2 cellular contexts compared by ENCODE assay signal in the genomic region with DNA sequence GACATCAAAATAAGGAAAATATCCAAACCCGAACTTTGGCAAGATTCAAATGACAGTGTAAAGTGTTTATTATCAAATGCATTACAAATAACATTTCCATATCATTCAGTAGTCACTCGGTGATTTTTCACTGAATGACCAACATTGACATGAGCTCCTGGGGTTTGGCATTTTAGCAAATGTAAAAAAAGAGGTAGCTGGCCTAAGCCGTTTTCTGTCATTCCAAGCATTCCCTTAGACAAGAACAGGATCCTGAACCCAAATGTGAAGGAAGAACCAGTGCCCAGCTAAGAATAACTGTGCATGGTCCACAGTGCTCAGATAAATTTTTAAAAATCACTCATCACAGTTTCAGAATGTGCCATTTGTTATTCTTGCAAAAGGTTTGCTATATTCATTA.
TF ChIP-seq lines count a peak whose summit lies in the region.

No MANE protein-coding gene starts in this region.

TF ChIP-seq in GM23338, 12 proteins besides CTCF, POLR2A, EP300 and RAD21 (continues in another document):
- TF ChIP-seq, protein P1, sequence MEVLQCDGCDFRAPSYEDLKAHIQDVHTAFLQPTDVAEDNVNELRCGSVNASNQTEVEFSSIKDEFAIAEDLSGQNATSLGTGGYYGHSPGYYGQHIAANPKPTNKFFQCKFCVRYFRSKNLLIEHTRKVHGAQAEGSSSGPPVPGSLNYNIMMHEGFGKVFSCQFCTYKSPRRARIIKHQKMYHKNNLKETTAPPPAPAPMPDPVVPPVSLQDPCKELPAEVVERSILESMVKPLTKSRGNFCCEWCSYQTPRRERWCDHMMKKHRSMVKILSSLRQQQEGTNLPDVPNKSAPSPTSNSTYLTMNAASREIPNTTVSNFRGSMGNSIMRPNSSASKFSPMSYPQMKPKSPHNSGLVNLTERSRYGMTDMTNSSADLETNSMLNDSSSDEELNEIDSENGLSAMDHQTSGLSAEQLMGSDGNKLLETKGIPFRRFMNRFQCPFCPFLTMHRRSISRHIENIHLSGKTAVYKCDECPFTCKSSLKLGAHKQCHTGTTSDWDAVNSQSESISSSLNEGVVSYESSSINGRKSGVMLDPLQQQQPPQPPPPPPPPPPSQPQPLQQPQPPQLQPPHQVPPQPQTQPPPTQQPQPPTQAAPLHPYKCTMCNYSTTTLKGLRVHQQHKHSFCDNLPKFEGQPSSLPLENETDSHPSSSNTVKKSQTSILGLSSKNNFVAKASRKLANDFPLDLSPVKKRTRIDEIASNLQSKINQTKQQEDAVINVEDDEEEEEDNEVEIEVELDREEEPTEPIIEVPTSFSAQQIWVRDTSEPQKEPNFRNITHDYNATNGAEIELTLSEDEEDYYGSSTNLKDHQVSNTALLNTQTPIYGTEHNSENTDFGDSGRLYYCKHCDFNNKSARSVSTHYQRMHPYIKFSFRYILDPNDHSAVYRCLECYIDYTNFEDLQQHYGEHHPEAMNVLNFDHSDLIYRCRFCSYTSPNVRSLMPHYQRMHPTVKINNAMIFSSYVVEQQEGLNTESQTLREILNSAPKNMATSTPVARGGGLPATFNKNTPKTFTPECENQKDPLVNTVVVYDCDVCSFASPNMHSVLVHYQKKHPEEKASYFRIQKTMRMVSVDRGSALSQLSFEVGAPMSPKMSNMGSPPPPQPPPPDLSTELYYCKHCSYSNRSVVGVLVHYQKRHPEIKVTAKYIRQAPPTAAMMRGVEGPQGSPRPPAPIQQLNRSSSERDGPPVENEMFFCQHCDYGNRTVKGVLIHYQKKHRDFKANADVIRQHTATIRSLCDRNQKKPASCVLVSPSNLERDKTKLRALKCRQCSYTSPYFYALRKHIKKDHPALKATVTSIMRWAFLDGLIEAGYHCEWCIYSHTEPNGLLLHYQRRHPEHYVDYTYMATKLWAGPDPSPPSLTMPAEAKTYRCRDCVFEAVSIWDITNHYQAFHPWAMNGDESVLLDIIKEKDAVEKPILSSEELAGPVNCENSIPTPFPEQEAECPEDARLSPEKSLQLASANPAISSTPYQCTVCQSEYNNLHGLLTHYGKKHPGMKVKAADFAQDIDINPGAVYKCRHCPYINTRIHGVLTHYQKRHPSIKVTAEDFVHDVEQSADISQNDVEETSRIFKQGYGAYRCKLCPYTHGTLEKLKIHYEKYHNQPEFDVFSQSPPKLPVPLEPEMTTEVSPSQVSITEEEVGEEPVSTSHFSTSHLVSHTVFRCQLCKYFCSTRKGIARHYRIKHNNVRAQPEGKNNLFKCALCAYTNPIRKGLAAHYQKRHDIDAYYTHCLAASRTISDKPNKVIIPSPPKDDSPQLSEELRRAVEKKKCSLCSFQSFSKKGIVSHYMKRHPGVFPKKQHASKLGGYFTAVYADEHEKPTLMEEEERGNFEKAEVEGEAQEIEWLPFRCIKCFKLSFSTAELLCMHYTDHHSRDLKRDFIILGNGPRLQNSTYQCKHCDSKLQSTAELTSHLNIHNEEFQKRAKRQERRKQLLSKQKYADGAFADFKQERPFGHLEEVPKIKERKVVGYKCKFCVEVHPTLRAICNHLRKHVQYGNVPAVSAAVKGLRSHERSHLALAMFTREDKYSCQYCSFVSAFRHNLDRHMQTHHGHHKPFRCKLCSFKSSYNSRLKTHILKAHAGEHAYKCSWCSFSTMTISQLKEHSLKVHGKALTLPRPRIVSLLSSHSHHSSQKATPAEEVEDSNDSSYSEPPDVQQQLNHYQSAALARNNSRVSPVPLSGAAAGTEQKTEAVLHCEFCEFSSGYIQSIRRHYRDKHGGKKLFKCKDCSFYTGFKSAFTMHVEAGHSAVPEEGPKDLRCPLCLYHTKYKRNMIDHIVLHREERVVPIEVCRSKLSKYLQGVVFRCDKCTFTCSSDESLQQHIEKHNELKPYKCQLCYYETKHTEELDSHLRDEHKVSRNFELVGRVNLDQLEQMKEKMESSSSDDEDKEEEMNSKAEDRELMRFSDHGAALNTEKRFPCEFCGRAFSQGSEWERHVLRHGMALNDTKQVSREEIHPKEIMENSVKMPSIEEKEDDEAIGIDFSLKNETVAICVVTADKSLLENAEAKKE (CRISPR knock-in tag; IDR thresholded peaks at IDR 0.05), result no peak
- no peak for TF ChIP-seq EZH2phosphoT487 (IDR thresholded peaks at IDR 0.05; ENCODE audit: unreplicated experiment)
- TF ChIP-seq ZNF331 (CRISPR knock-in tag; IDR thresholded peaks at IDR 0.05; ENCODE audit: low read depth), result no peak
- no peak for TF ChIP-seq POLR2AphosphoS5 (IDR thresholded peaks at IDR 0.05; ENCODE audit: low read depth)
- no peak for TF ChIP-seq ZNF114 (CRISPR knock-in tag; IDR thresholded peaks at IDR 0.05)
- TF ChIP-seq EZH2 (IDR thresholded peaks at IDR 0.05; ENCODE audit: low read depth, unreplicated experiment), result no peak
- no peak for TF ChIP-seq JUNB (IDR thresholded peaks at IDR 0.05; ENCODE audit: unreplicated experiment)
- TF ChIP-seq NANOG (IDR thresholded peaks at IDR 0.05; ENCODE audit: borderline replicate concordance), result no peak
- no peak for TF ChIP-seq CREB1 (CRISPR knock-in tag; IDR thresholded peaks at IDR 0.05; ENCODE audit: low read depth)
- TF ChIP-seq STAT1 (IDR thresholded peaks at IDR 0.05; ENCODE audit: unreplicated experiment), result no peak
- TF ChIP-seq, protein P2, sequence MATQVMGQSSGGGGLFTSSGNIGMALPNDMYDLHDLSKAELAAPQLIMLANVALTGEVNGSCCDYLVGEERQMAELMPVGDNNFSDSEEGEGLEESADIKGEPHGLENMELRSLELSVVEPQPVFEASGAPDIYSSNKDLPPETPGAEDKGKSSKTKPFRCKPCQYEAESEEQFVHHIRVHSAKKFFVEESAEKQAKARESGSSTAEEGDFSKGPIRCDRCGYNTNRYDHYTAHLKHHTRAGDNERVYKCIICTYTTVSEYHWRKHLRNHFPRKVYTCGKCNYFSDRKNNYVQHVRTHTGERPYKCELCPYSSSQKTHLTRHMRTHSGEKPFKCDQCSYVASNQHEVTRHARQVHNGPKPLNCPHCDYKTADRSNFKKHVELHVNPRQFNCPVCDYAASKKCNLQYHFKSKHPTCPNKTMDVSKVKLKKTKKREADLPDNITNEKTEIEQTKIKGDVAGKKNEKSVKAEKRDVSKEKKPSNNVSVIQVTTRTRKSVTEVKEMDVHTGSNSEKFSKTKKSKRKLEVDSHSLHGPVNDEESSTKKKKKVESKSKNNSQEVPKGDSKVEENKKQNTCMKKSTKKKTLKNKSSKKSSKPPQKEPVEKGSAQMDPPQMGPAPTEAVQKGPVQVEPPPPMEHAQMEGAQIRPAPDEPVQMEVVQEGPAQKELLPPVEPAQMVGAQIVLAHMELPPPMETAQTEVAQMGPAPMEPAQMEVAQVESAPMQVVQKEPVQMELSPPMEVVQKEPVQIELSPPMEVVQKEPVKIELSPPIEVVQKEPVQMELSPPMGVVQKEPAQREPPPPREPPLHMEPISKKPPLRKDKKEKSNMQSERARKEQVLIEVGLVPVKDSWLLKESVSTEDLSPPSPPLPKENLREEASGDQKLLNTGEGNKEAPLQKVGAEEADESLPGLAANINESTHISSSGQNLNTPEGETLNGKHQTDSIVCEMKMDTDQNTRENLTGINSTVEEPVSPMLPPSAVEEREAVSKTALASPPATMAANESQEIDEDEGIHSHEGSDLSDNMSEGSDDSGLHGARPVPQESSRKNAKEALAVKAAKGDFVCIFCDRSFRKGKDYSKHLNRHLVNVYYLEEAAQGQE (IDR thresholded peaks at IDR 0.05; ENCODE audit: unreplicated experiment), result no peak

TF ChIP-seq in WTC11, 78 proteins besides CTCF, POLR2A, EP300 and RAD21 (continued from another document):
- TF ChIP-seq, protein P3, sequence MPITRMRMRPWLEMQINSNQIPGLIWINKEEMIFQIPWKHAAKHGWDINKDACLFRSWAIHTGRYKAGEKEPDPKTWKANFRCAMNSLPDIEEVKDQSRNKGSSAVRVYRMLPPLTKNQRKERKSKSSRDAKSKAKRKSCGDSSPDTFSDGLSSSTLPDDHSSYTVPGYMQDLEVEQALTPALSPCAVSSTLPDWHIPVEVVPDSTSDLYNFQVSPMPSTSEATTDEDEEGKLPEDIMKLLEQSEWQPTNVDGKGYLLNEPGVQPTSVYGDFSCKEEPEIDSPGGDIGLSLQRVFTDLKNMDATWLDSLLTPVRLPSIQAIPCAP (CRISPR knock-in tag; IDR thresholded peaks at IDR 0.05), result no peak
- TF ChIP-seq, protein P4, sequence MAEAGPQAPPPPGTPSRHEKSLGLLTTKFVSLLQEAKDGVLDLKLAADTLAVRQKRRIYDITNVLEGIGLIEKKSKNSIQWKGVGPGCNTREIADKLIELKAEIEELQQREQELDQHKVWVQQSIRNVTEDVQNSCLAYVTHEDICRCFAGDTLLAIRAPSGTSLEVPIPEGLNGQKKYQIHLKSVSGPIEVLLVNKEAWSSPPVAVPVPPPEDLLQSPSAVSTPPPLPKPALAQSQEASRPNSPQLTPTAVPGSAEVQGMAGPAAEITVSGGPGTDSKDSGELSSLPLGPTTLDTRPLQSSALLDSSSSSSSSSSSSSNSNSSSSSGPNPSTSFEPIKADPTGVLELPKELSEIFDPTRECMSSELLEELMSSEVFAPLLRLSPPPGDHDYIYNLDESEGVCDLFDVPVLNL (CRISPR knock-in tag; IDR thresholded peaks at IDR 0.05; ENCODE audit: borderline replicate concordance, low read depth), result no peak
- TF ChIP-seq ZNF232 (CRISPR knock-in tag; IDR thresholded peaks at IDR 0.05) (no peak), ELF4 (CRISPR knock-in tag; IDR thresholded peaks at IDR 0.05; ENCODE audit: low read depth) (no peak), ATF1 (CRISPR knock-in tag; IDR thresholded peaks at IDR 0.05) (no peak), PRRX2 (CRISPR knock-in tag; IDR thresholded peaks at IDR 0.05) (no peak), ZNF263 (CRISPR knock-in tag; IDR thresholded peaks at IDR 0.05; ENCODE audit: low read depth) (no peak), NFYB (CRISPR knock-in tag; conservative IDR thresholded peaks at IDR 0.05; ENCODE audit: low read depth) (no peak)
- TF ChIP-seq, protein P5, sequence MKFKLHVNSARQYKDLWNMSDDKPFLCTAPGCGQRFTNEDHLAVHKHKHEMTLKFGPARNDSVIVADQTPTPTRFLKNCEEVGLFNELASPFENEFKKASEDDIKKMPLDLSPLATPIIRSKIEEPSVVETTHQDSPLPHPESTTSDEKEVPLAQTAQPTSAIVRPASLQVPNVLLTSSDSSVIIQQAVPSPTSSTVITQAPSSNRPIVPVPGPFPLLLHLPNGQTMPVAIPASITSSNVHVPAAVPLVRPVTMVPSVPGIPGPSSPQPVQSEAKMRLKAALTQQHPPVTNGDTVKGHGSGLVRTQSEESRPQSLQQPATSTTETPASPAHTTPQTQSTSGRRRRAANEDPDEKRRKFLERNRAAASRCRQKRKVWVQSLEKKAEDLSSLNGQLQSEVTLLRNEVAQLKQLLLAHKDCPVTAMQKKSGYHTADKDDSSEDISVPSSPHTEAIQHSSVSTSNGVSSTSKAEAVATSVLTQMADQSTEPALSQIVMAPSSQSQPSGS (CRISPR knock-in tag; IDR thresholded peaks at IDR 0.05; ENCODE audit: borderline replicate concordance, low read depth), result no peak
- TF ChIP-seq, protein P6, sequence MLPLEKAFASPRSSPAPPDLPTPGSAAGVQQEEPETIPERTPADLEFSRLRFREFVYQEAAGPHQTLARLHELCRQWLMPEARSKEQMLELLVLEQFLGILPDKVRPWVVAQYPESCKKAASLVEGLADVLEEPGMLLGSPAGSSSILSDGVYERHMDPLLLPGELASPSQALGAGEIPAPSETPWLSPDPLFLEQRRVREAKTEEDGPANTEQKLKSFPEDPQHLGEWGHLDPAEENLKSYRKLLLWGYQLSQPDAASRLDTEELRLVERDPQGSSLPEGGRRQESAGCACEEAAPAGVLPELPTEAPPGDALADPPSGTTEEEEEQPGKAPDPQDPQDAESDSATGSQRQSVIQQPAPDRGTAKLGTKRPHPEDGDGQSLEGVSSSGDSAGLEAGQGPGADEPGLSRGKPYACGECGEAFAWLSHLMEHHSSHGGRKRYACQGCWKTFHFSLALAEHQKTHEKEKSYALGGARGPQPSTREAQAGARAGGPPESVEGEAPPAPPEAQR (CRISPR knock-in tag; IDR thresholded peaks at IDR 0.05), result no peak
TF ChIP-seq in WTC11: peak in this region for 0.
